Comparison of ENCODE assay signal across 1 cellular context in the genomic region with DNA sequence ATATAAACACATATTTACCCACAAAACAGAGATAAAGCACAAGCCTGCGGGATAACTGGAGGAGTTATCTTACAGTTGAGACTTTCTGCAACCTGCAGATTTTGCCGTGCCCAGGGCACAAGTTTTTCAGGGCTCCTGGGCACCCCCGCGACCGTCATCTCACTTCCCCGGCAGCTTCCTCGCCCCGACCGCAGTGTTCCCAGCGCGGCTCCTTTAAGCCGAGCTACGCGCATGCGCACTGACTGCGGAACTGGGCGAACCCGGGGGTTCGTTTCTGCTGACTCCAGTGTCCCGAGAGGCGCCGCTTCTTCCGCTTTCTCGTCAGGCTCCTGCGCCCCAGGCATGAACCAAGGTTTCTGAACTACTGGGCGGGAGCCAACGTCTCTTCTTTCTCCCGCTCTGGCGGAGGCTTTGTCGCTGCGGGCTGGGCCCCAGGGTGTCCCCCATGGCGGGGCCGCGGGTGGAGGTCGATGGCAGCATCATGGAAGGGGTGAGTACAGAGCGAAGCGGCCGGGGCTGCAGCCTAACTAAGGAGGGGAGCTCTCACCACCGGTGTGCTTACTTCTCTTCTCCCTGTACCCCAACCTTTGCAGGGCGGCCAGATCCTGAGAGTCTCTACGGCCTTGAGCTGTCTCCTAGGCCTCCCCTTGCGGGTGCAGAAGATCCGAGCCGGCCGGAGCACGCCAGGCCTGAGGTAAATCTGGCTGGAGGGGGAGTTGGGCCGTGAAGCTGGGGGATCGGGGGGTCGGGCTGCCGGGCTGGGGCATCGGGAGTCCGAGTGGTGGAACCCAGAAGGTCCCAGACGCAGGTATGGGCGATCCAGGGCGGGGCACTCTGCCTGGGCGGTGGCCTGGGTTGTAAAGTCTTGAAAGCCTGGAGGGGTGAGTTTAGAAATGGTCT.
A peak's percentile ranks its signal among the peaks of the same experiment; 100 is the strongest.
TF ChIP-seq lines count a peak whose summit lies in the region.

A gene (plus strand): TSS at position 286 of the 900 bp plus-strand sequence. CDS start 160 bp downstream, at position 446.

TF ChIP-seq in HEK293, 187 proteins besides CTCF, POLR2A, EP300 and RAD21 (continued from another document and continues in another):
- TF ChIP-seq, protein P1, sequence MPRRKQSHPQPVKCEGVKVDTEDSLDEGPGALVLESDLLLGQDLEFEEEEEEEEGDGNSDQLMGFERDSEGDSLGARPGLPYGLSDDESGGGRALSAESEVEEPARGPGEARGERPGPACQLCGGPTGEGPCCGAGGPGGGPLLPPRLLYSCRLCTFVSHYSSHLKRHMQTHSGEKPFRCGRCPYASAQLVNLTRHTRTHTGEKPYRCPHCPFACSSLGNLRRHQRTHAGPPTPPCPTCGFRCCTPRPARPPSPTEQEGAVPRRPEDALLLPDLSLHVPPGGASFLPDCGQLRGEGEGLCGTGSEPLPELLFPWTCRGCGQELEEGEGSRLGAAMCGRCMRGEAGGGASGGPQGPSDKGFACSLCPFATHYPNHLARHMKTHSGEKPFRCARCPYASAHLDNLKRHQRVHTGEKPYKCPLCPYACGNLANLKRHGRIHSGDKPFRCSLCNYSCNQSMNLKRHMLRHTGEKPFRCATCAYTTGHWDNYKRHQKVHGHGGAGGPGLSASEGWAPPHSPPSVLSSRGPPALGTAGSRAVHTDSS (tag by site-specific recombination; IDR thresholded peaks at IDR 0.05): no peak
- TF ChIP-seq ZFP41 (tag by site-specific recombination; IDR thresholded peaks at IDR 0.05; ENCODE audit: borderline replicate concordance) (no peak), KLF9 (tag by site-specific recombination; IDR thresholded peaks at IDR 0.05; ENCODE audit: low read depth) (no peak), KLF16 (tag by site-specific recombination; IDR thresholded peaks at IDR 0.05) (no peak), ZNF138 (tag by site-specific recombination; IDR thresholded peaks at IDR 0.05; ENCODE audit: borderline replicate concordance) (no peak), ZNF560 (tag by site-specific recombination; IDR thresholded peaks at IDR 0.05; ENCODE audit: borderline replicate concordance) (no peak), ZBTB48 (tag by site-specific recombination; IDR thresholded peaks at IDR 0.05) (peak; percentile 78; the same call in 1 of the 2 replicates), EGR2 (tag by site-specific recombination; IDR thresholded peaks at IDR 0.05; ENCODE audit: low read depth) (no peak), ZNF768 (tag by site-specific recombination; IDR thresholded peaks at IDR 0.05) (no peak), ZNF514 (tag by site-specific recombination; IDR thresholded peaks at IDR 0.05) (no peak), ZNF48 (tag by site-specific recombination; IDR thresholded peaks at IDR 0.05) (no peak), ZNF335 (tag by site-specific recombination; conservative IDR thresholded peaks at IDR 0.05) (peak; percentile 84), ZSCAN16 (tag by site-specific recombination; IDR thresholded peaks at IDR 0.05) (no peak), ZEB2 (tag by site-specific recombination; IDR thresholded peaks at IDR 0.05) (0 out of 2 replicates have a peak, but pooled peaks have one; percentile 24), ZNF843 (tag by site-specific recombination; IDR thresholded peaks at IDR 0.05) (0 out of 2 replicates have a peak, but pooled peaks have one; percentile 38), ZNF621 (tag by site-specific recombination; IDR thresholded peaks at IDR 0.05) (no peak), GLIS1 (tag by site-specific recombination; IDR thresholded peaks at IDR 0.05) (peak; percentile 58), ZNF354C (tag by site-specific recombination; IDR thresholded peaks at IDR 0.05; ENCODE audit: borderline replicate concordance, low read depth) (no peak), ZNF423 (tag by site-specific recombination; IDR thresholded peaks at IDR 0.05) (0 out of 2 replicates have a peak, but pooled peaks have one; percentile 37), ZNF23 (tag by site-specific recombination; IDR thresholded peaks at IDR 0.05; ENCODE audit: borderline replicate concordance) (no peak), ZBTB17 (tag by site-specific recombination; IDR thresholded peaks at IDR 0.05) (peak; percentile 97), ZNF529 (tag by site-specific recombination; IDR thresholded peaks at IDR 0.05; ENCODE audit: insufficient replicate concordance) (no peak), ZNF654 (tag by site-specific recombination; IDR thresholded peaks at IDR 0.05; ENCODE audit: low read depth) (no peak), ZBTB21 (tag by site-specific recombination; IDR thresholded peaks at IDR 0.05) (no peak), KLF8 (tag by site-specific recombination; IDR thresholded peaks at IDR 0.05) (no peak; the same call in 1 of the 2 replicates), ZNF121 (tag by site-specific recombination; IDR thresholded peaks at IDR 0.05) (no peak), ZNF311 (tag by site-specific recombination; IDR thresholded peaks at IDR 0.05; ENCODE audit: borderline replicate concordance) (no peak), ZNF221 (tag by site-specific recombination; IDR thresholded peaks at IDR 0.05; ENCODE audit: borderline replicate concordance) (no peak), ZSCAN23 (tag by site-specific recombination; IDR thresholded peaks at IDR 0.05) (no peak)
- TF ChIP-seq, protein P2, sequence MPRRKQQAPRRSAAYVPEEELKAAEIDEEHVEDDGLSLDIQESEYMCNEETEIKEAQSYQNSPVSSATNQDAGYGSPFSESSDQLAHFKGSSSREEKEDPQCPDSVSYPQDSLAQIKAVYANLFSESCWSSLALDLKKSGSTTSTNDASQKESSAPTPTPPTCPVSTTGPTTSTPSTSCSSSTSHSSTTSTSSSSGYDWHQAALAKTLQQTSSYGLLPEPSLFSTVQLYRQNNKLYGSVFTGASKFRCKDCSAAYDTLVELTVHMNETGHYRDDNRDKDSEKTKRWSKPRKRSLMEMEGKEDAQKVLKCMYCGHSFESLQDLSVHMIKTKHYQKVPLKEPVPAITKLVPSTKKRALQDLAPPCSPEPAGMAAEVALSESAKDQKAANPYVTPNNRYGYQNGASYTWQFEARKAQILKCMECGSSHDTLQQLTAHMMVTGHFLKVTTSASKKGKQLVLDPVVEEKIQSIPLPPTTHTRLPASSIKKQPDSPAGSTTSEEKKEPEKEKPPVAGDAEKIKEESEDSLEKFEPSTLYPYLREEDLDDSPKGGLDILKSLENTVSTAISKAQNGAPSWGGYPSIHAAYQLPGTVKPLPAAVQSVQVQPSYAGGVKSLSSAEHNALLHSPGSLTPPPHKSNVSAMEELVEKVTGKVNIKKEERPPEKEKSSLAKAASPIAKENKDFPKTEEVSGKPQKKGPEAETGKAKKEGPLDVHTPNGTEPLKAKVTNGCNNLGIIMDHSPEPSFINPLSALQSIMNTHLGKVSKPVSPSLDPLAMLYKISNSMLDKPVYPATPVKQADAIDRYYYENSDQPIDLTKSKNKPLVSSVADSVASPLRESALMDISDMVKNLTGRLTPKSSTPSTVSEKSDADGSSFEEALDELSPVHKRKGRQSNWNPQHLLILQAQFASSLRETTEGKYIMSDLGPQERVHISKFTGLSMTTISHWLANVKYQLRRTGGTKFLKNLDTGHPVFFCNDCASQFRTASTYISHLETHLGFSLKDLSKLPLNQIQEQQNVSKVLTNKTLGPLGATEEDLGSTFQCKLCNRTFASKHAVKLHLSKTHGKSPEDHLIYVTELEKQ (tag by site-specific recombination; IDR thresholded peaks at IDR 0.05; ENCODE audit: borderline replicate concordance): no peak
- TF ChIP-seq, protein P3, sequence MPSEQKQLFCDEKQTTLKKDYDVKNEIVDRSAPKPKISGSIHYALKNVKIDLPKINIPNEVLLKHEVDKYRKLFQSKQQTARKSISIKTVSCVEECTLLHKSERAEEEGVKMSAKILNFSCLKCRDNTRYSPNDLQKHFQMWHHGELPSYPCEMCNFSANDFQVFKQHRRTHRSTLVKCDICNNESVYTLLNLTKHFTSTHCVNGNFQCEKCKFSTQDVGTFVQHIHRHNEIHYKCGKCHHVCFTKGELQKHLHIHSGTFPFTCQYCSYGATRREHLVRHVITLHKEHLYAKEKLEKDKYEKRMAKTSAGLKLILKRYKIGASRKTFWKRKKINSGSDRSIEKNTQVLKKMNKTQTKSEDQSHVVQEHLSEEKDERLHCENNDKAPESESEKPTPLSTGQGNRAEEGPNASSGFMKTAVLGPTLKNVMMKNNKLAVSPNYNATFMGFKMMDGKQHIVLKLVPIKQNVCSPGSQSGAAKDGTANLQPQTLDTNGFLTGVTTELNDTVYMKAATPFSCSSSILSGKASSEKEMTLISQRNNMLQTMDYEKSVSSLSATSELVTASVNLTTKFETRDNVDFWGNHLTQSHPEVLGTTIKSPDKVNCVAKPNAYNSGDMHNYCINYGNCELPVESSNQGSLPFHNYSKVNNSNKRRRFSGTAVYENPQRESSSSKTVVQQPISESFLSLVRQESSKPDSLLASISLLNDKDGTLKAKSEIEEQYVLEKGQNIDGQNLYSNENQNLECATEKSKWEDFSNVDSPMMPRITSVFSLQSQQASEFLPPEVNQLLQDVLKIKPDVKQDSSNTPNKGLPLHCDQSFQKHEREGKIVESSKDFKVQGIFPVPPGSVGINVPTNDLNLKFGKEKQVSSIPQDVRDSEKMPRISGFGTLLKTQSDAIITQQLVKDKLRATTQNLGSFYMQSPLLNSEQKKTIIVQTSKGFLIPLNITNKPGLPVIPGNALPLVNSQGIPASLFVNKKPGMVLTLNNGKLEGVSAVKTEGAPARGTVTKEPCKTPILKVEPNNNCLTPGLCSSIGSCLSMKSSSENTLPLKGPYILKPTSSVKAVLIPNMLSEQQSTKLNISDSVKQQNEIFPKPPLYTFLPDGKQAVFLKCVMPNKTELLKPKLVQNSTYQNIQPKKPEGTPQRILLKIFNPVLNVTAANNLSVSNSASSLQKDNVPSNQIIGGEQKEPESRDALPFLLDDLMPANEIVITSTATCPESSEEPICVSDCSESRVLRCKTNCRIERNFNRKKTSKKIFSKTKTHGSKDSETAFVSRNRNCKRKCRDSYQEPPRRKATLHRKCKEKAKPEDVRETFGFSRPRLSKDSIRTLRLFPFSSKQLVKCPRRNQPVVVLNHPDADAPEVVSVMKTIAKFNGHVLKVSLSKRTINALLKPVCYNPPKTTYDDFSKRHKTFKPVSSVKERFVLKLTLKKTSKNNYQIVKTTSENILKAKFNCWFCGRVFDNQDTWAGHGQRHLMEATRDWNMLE (tag by site-specific recombination; conservative IDR thresholded peaks at IDR 0.05; ENCODE audit: low read depth): no peak
- TF ChIP-seq, protein P4, sequence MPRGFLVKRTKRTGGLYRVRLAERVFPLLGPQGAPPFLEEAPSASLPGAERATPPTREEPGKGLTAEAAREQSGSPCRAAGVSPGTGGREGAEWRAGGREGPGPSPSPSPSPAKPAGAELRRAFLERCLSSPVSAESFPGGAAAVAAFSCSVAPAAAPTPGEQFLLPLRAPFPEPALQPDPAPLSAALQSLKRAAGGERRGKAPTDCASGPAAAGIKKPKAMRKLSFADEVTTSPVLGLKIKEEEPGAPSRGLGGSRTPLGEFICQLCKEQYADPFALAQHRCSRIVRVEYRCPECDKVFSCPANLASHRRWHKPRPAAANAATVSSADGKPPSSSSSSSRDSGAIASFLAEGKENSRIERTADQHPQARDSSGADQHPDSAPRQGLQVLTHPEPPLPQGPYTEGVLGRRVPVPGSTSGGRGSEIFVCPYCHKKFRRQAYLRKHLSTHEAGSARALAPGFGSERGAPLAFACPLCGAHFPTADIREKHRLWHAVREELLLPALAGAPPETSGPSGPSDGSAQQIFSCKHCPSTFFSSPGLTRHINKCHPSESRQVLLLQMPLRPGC (tag by site-specific recombination; IDR thresholded peaks at IDR 0.05): no peak
- TF ChIP-seq, protein P5, sequence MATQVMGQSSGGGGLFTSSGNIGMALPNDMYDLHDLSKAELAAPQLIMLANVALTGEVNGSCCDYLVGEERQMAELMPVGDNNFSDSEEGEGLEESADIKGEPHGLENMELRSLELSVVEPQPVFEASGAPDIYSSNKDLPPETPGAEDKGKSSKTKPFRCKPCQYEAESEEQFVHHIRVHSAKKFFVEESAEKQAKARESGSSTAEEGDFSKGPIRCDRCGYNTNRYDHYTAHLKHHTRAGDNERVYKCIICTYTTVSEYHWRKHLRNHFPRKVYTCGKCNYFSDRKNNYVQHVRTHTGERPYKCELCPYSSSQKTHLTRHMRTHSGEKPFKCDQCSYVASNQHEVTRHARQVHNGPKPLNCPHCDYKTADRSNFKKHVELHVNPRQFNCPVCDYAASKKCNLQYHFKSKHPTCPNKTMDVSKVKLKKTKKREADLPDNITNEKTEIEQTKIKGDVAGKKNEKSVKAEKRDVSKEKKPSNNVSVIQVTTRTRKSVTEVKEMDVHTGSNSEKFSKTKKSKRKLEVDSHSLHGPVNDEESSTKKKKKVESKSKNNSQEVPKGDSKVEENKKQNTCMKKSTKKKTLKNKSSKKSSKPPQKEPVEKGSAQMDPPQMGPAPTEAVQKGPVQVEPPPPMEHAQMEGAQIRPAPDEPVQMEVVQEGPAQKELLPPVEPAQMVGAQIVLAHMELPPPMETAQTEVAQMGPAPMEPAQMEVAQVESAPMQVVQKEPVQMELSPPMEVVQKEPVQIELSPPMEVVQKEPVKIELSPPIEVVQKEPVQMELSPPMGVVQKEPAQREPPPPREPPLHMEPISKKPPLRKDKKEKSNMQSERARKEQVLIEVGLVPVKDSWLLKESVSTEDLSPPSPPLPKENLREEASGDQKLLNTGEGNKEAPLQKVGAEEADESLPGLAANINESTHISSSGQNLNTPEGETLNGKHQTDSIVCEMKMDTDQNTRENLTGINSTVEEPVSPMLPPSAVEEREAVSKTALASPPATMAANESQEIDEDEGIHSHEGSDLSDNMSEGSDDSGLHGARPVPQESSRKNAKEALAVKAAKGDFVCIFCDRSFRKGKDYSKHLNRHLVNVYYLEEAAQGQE (tag by site-specific recombination; IDR thresholded peaks at IDR 0.05): no peak
- TF ChIP-seq, protein P6, sequence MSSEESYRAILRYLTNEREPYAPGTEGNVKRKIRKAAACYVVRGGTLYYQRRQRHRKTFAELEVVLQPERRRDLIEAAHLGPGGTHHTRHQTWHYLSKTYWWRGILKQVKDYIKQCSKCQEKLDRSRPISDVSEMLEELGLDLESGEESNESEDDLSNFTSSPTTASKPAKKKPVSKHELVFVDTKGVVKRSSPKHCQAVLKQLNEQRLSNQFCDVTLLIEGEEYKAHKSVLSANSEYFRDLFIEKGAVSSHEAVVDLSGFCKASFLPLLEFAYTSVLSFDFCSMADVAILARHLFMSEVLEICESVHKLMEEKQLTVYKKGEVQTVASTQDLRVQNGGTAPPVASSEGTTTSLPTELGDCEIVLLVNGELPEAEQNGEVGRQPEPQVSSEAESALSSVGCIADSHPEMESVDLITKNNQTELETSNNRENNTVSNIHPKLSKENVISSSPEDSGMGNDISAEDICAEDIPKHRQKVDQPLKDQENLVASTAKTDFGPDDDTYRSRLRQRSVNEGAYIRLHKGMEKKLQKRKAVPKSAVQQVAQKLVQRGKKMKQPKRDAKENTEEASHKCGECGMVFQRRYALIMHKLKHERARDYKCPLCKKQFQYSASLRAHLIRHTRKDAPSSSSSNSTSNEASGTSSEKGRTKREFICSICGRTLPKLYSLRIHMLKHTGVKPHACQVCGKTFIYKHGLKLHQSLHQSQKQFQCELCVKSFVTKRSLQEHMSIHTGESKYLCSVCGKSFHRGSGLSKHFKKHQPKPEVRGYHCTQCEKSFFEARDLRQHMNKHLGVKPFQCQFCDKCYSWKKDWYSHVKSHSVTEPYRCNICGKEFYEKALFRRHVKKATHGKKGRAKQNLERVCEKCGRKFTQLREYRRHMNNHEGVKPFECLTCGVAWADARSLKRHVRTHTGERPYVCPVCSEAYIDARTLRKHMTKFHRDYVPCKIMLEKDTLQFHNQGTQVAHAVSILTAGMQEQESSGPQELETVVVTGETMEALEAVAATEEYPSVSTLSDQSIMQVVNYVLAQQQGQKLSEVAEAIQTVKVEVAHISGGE (tag by site-specific recombination; conservative IDR thresholded peaks at IDR 0.05; ENCODE audit: low read depth): peak; percentile 90
